ENCODE assay signal across 1 cellular context in genomic region chr15:58748787-58749531, GRCh38.
TF ChIP-seq lines count a peak whose summit lies in the region.

No MANE protein-coding gene starts in this region.

TF ChIP-seq in K562, 482 proteins besides CTCF, POLR2A, EP300 and RAD21 (continued from another document):
- TF ChIP-seq MNT (conservative IDR thresholded peaks at IDR 0.05) (peak in 1 of 2 experiments; percentile 16; a peak in 3 of 4 replicates), EP400 (IDR thresholded peaks at IDR 0.05) (peak; percentile 11; the same call in 1 of the 2 replicates), RBBP5 (IDR thresholded peaks at IDR 0.05; ENCODE audit: borderline replicate concordance, insufficient read depth, low read length, poor library complexity, severe bottlenecking) (peak; percentile 85), CTBP1 (IDR thresholded peaks at IDR 0.05; ENCODE audit: borderline replicate concordance) (0 out of 2 replicates have a peak, but pooled peaks have one; percentile 8), ZKSCAN3 (CRISPR knock-in tag; IDR thresholded peaks at IDR 0.05) (no peak), DEAF1 (CRISPR knock-in tag; IDR thresholded peaks at IDR 0.05) (no peak), NONO (IDR thresholded peaks at IDR 0.05; ENCODE audit: low read depth in 2 of 2, low read length in 1 of 2) (0 out of 4 replicates have a peak, but pooled peaks of 1 of the 2 experiments have one; percentile 73), KLF1 (tag; IDR thresholded peaks at IDR 0.05) (no peak), SAP30 (IDR thresholded peaks at IDR 0.05; ENCODE audit: borderline replicate concordance, insufficient read depth, low read depth, low read length, poor library complexity, severe bottlenecking) (peak; percentile 55)
